In the genomic region with DNA sequence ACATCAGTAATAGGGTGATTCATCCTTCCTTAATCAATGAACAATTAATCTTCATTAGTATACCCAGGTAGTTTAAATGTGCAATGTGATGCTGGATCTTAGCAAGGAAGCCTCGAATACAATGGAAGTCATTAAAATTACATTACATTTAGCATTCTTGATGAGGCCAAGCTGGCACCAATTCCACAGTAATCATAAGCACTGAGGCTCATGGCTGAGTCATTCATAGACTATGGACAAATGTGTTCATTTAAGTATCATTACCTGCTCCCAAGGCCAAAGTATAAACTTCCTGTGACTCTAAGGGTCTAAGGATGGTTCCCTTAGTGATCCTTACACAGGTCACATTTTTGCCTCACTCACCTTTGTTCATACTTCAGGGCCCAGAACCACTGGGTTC, we compare ENCODE assay signal across 1 cellular context.
TF ChIP-seq lines count a peak whose summit lies in the region.

No MANE protein-coding gene starts in this region.

TF ChIP-seq in IMR-90, 13 proteins besides CTCF, POLR2A, EP300 and RAD21:
- no peak for TF ChIP-seq NFE2L2 (IDR thresholded peaks at IDR 0.05; ENCODE audit: low read depth, low read length)
